9 cellular contexts compared by ENCODE assay signal in the genomic region with DNA sequence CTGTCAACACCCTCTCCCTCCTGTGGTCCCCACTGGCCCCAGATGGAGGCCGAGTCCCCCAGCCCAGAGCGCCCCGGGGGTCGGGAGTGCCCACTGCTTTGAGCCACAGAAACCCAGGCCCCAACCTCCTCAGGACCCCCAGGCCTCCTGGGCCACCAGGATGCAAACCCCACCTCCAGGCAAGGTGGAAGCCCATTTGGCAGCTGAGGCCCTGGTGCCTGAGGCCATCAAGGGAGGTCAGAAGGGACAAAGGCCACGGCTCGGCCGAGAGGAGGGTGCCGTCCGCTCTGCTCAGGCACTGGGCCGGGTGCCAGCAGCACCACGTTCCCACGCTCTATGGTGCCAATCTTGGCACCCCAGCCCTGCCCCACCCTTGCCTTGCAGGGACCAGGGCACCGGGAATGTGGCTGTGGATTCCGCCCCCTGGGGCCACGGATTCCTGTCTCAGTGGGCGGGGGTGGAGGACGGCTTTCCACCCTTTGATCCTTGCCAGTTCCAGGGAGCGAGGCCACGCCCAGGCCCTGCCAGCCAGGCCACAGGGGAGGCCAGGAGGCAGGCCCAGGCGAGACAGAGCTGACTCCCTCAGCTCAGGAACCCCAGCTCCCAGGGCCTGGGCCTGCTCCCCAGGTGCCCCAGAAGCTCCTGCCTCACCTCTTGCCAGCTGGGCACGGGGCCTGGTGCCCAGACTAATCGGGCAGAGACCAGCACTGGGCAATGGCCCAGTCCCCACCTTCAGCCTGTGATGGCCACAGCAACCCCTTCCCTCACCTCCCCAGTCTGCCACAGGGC. TPM values are rescaled to one million over a fixed set of nuclear protein-coding genes. Genes with fewer than 3 reads are reported as not detected.
DNase-seq lines count a peak whose midpoint lies in the region; ATAC-seq and TF ChIP-seq lines count a peak whose summit lies in the region.
"Had no signal": no experiment of that assay in that cellular context is flagged by ENCODE, and none has a peak within 500 bp of the region (broad histone marks: within the 10 kb centered on the region; RNA-seq: fewer than 3 reads in every experiment).

No MANE protein-coding gene starts in this region.

- ATAC-seq in GM23338 (no peak), HG02588 (IDR thresholded peaks at IDR 0.05; ENCODE audit: unreplicated experiment) (no peak)
- no peak for ATAC-seq in activated T-cell treated with anti-CD3 and anti-CD28 coated beads, Interleukin-2, amount 50 U/mL, for 72 hours (replicated peaks in 1 of 2)

- H3K9me2 ChIP-seq in GM23338 (ENCODE audit: insufficient read depth) = no peaks in the 10 kb centered on the region

- H4K20me1 ChIP-seq in GM23338 (replicated peaks; ENCODE audit: insufficient read depth) = no peaks in the 10 kb centered on the region

- 0 out of 2 replicates have a peak, but pooled peaks cover 5% of the 10 kb centered on the region for H3F3A ChIP-seq in GM23338 (replicated peaks; ENCODE audit: low read depth)

- H3K4me1 Mint-ChIP-seq in GM23338 = peaks cover 2% of the 10 kb centered on the region; the same call in 1 of the 3 replicates
- peaks cover 20% of the 10 kb centered on the region for H3K4me1 Mint-ChIP-seq in activated CD4-positive, alpha-beta T cell treated with anti-CD3 and anti-CD28 coated beads, Interleukin-2, amount 10 ng/mL, durations not matched to agents 24 days and 14 days
- peaks cover 31% of the 10 kb centered on the region for H3K4me1 Mint-ChIP-seq in activated T-cell treated with anti-CD3 and anti-CD28 coated beads, Interleukin-2, amount 50 U/mL, for 72 hours (ENCODE audit: low read depth)

- H3K9ac ChIP-seq in skeletal muscle satellite cell (ENCODE audit: low read depth, low read length) = peak overlapping the region; percentile 44
- H3K9ac ChIP-seq: KMS-11 had no signal

- H3K4me1 ChIP-seq in GM23338 (ENCODE audit: insufficient read depth) (no peaks in the 10 kb centered on the region; the same call in 1 of the 2 replicates), left ventricle myocardium inferior (peaks cover 70% of the 10 kb centered on the region), skeletal muscle satellite cell (ENCODE audit: control insufficient read depth, insufficient read depth, low read length) (peaks cover 64% of the 10 kb centered on the region)

- peaks cover 39% of the 10 kb centered on the region for H3K27me3 Mint-ChIP-seq in GM23338 (ENCODE audit: insufficient read depth, low read depth, poor library complexity)
- peaks cover 7% of the 10 kb centered on the region for H3K27me3 Mint-ChIP-seq in activated CD4-positive, alpha-beta T cell treated with anti-CD3 and anti-CD28 coated beads, Interleukin-2, amount 10 ng/mL, durations not matched to agents 24 days and 14 days
- peaks cover 4% of the 10 kb centered on the region for H3K27me3 Mint-ChIP-seq in activated T-cell treated with anti-CD3 and anti-CD28 coated beads, Interleukin-2, amount 50 U/mL, for 72 hours (ENCODE audit: low read depth)

- H3K27ac ChIP-seq in GM23338 (ENCODE audit: low read depth) (no peak overlapping the region), left ventricle myocardium inferior (replicated peaks) (peak overlapping the region; percentile 91)
- H3K27ac ChIP-seq: KMS-11 had no signal

- H3K4me2 ChIP-seq in GM23338 (no peak overlapping the region), skeletal muscle satellite cell (ENCODE audit: low read length) (peak overlapping the region; percentile 85)
- H3K4me2 ChIP-seq: KMS-11 had no signal

- no peaks in the 10 kb centered on the region for H3K79me2 ChIP-seq in GM23338 (replicated peaks; ENCODE audit: insufficient read depth)

- H2AFZ ChIP-seq in GM23338 = no peak overlapping the region

- H3K4me3 ChIP-seq in GM23338 = no peak overlapping the region
- H3K4me3 ChIP-seq in left ventricle myocardium inferior = peak overlapping the region; percentile 85
- peak overlapping the region; percentile 44 for H3K4me3 ChIP-seq in skeletal muscle satellite cell (ENCODE audit: low read length)

- peak overlapping the region; percentile 76; the same call in 1 of the 3 replicates for H3K4me3 Mint-ChIP-seq in GM23338
- H3K4me3 Mint-ChIP-seq in activated CD4-positive, alpha-beta T cell treated with anti-CD3 and anti-CD28 coated beads, Interleukin-2, amount 10 ng/mL, durations not matched to agents 24 days and 14 days = no peak overlapping the region
- peak overlapping the region in 1 of 2 donors; percentile 82 for H3K4me3 Mint-ChIP-seq in activated T-cell treated with anti-CD3 and anti-CD28 coated beads, Interleukin-2, amount 50 U/mL, for 72 hours

- TF ChIP-seq CTCF in GM23338 (conservative IDR thresholded peaks at IDR 0.05; ENCODE audit: low read depth in 2 of 2) = no peak
- no peak for TF ChIP-seq CTCF in left ventricle myocardium inferior (IDR thresholded peaks at IDR 0.05; ENCODE audit: borderline replicate concordance)

- H3K9me3 Mint-ChIP-seq in GM23338 = no peaks in the 10 kb centered on the region; the same call in 2 of the 3 replicates
- H3K9me3 Mint-ChIP-seq in activated CD4-positive, alpha-beta T cell treated with anti-CD3 and anti-CD28 coated beads, Interleukin-2, amount 10 ng/mL, durations not matched to agents 24 days and 14 days = no peaks in the 10 kb centered on the region
- H3K9me3 Mint-ChIP-seq in activated T-cell treated with anti-CD3 and anti-CD28 coated beads, Interleukin-2, amount 50 U/mL, for 72 hours = no peaks in the 10 kb centered on the region

- intact Hi-C loops in left ventricle myocardium inferior (cut with micrococcal nuclease) = loop anchor here (10.0 kb wide), 1 partner anchor 263 kb away; no protein-coding TSS in a partner anchor
- intact Hi-C loops in activated CD4-positive, alpha-beta T cell treated with anti-CD3 and anti-CD28 coated beads, Interleukin-2, amount 10 ng/mL, durations not matched to agents 24 days and 14 days (cut with micrococcal nuclease) = loop anchor here (2.0 to 5.0 kb wide), 4 partner anchors 71 to 401 kb away; partner anchors contain the start of genes CDCA4, JAG2 and TEDC1

- DNase-seq in GM23338 (ENCODE audit: low spot score) = no peak
- DNase-seq in SW 1271 (lab: John Stamatoyannopoulos, UW) = peak; percentile 81 to 93
- peak; percentile 84 for DNase-seq in left ventricle myocardium inferior
- no peak for DNase-seq in activated CD4-positive, alpha-beta T cell treated with anti-CD3 and anti-CD28 coated beads, Interleukin-2, amount 10 ng/mL, durations not matched to agents 24 days and 14 days
- DNase-seq in SK-N-DZ (ENCODE audit: low spot score) = no peak
- DNase-seq in activated T-cell treated with anti-CD3 and anti-CD28 coated beads, Interleukin-2, amount 50 U/mL, for 72 hours = no peak

- H3K36me3 Mint-ChIP-seq in GM23338 (ENCODE audit: low read depth) = no peaks in the 10 kb centered on the region
- no peaks in the 10 kb centered on the region for H3K36me3 Mint-ChIP-seq in activated CD4-positive, alpha-beta T cell treated with anti-CD3 and anti-CD28 coated beads, Interleukin-2, amount 10 ng/mL, durations not matched to agents 24 days and 14 days (ENCODE audit: low read depth)
- H3K36me3 Mint-ChIP-seq in activated T-cell treated with anti-CD3 and anti-CD28 coated beads, Interleukin-2, amount 50 U/mL, for 72 hours (ENCODE audit: insufficient read depth in 2 of 2) = no peaks in the 10 kb centered on the region

- H3K36me3 ChIP-seq in GM23338 (ENCODE audit: insufficient read depth) (no peaks in the 10 kb centered on the region), left ventricle myocardium inferior (no peaks in the 10 kb centered on the region), skeletal muscle satellite cell (ENCODE audit: insufficient read depth, low read length) (no peaks in the 10 kb centered on the region)

- H3K9me3 ChIP-seq in left ventricle myocardium inferior (replicated peaks) (no peaks in the 10 kb centered on the region), skeletal muscle satellite cell (replicated peaks; ENCODE audit: low read length) (no peaks in the 10 kb centered on the region)

- no peak overlapping the region for H3K27ac Mint-ChIP-seq in GM23338
- H3K27ac Mint-ChIP-seq in activated CD4-positive, alpha-beta T cell treated with anti-CD3 and anti-CD28 coated beads, Interleukin-2, amount 10 ng/mL, durations not matched to agents 24 days and 14 days = no peak overlapping the region
- H3K27ac Mint-ChIP-seq in activated T-cell treated with anti-CD3 and anti-CD28 coated beads, Interleukin-2, amount 50 U/mL, for 72 hours = no peak overlapping the region

- H3K27me3 ChIP-seq in GM23338 (ENCODE audit: insufficient read depth) (peaks cover 57% of the 10 kb centered on the region), left ventricle myocardium inferior (ENCODE audit: low read depth) (peaks cover 6% of the 10 kb centered on the region), skeletal muscle satellite cell (ENCODE audit: control insufficient read depth, insufficient read depth, low read length) (no peaks in the 10 kb centered on the region)

TF ChIP-seq in GM23338, 12 proteins besides CTCF, POLR2A, EP300 and RAD21:
- TF ChIP-seq NANOG (IDR thresholded peaks at IDR 0.05; ENCODE audit: borderline replicate concordance) = no peak

RNA-seq across cellular contexts. Expression of gene GPR132, which starts 26.3 kb away (rescaled TPM):
- total RNA-seq in GM23338 (2014; rRNA removed; shearing (Covaris generic)) = 0.14 TPM in 1 of 2 replicates, not detected in the other
- polyA plus RNA-seq in GM23338 (2016; fragmentation: Nextera tagmentation; extraction: Ambion mirVana) = 0.09 TPM in 1 of 2 replicates, not detected in the other
- total RNA-seq in left ventricle myocardium inferior = 1.0 TPM
- under 0.01 TPM in 1 of 2 replicates, not detected in the other for total RNA-seq in skeletal muscle satellite cell (2012; rRNA removed)
- total RNA-seq in activated CD4-positive, alpha-beta T cell treated with anti-CD3 and anti-CD28 coated beads, Interleukin-2, amount 10 ng/mL, durations not matched to agents 24 days and 14 days = 25.8 and 31.5 TPM in 2 replicates
- not detected in 2 replicates for polyA plus RNA-seq in SK-N-DZ (2014; cell fraction: cytosol; rRNA removed)
- not detected in 2 replicates for polyA plus RNA-seq in SK-N-DZ (2014; cell fraction: nucleus; rRNA removed)
- total RNA-seq in activated T-cell treated with anti-CD3 and anti-CD28 coated beads, Interleukin-2, amount 50 U/mL, for 72 hours = 10 to 100 TPM; 38.2 to 49.6 TPM

Comparison
In these comparisons a context has a peak if more than half of its experiments do, and no peak if none do; other contexts are left out.
1. DNase-seq: peak in SW 1271 (2 of 2) and left ventricle myocardium inferior (single experiment); none in GM23338 (single experiment), activated CD4-positive, alpha-beta T cell treated with anti-CD3 and anti-CD28 coated beads, Interleukin-2, amount 10 ng/mL, durations not matched to agents 24 days and 14 days (single experiment), SK-N-DZ (single experiment) and activated T-cell treated with anti-CD3 and anti-CD28 coated beads, Interleukin-2, amount 50 U/mL, for 72 hours (0 of 2).
2. RNA of gene GPR132, which starts 26.3 kb away (total RNA-seq): 38.2 to 49.6 TPM in activated T-cell treated with anti-CD3 and anti-CD28 coated beads, Interleukin-2, amount 50 U/mL, for 72 hours and 25.8 to 31.5 TPM in activated CD4-positive, alpha-beta T cell treated with anti-CD3 and anti-CD28 coated beads, Interleukin-2, amount 10 ng/mL, durations not matched to agents 24 days and 14 days; 1.0 TPM in left ventricle myocardium inferior (single experiment) and 0.14 TPM in GM23338; every median in the first group is over 10 times any median in the second.